Comparison of ENCODE assay signal across 5 cellular contexts in the genomic region with DNA sequence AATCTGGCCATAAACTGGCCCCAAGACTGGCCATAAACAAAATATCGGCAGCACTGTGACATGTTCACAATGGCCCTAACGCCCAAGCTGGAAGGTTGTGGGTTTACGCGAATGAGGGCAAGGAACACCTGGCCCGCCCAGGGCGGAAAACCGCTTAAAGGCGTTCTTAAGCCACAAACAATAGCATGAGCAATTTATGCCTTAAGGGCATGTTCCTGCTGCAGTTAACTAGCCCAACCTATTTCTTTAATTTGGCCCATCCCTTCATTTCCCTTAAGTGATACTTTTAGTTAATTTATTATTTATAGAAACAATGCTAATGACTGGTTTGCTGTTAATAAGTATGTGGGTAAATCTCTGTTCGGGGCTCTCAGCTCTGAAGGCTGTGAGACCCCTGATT.
DNase-seq lines count a peak whose midpoint lies in the region; ATAC-seq, FAIRE-seq and TF ChIP-seq lines count a peak whose summit lies in the region.
"Not testable (repeated sequence)": the region's sequence is repeated elsewhere in the genome, so short reads cannot be mapped to it uniquely, and the experiment has no call there.

No MANE protein-coding gene starts in this region.

- TF ChIP-seq RAD21 in HepG2 (CRISPR knock-in tag; IDR thresholded peaks at IDR 0.05): not testable (repeated sequence)

- POLR2A ChIA-PET in RWPE1 (lab: Yijun Ruan, JAX; ENCODE audit: low non-redundant PET); HepG2 (lab: Yijun Ruan, JAX): not testable (repeated sequence)

- BruUV-seq in HepG2 (replicated peaks; lab: Mats Ljungman, UMichigan): not testable (repeated sequence)

- not testable (repeated sequence) for H3K9me3 ChIP-seq in HepG2 (ENCODE audit: low read length); sigmoid colon; suprapubic skin; vagina

- not testable (repeated sequence) for H3K36me3 ChIP-seq in HepG2 (replicated peaks in 1 of 2; ENCODE audit: control insufficient read depth in 1 of 2, insufficient read depth in 2 of 2, low read length in 2 of 2); sigmoid colon; suprapubic skin; vagina

- not testable (repeated sequence) for H3K79me2 ChIP-seq in HepG2 (ENCODE audit: insufficient read depth, low read length)

- not testable (repeated sequence) for H4K20me1 ChIP-seq in HepG2 (ENCODE audit: insufficient read depth, low read length)

- peak overlapping the region; percentile 22; the same call in 1 of the 2 replicates for H3K27ac ChIP-seq in RWPE1
- not testable (repeated sequence) for H3K27ac ChIP-seq in HepG2 (ENCODE audit: extremely low read length, insufficient read depth, low read length)
- H3K27ac ChIP-seq in sigmoid colon: peak overlapping the region in 3 of 4 donors; percentile 70 to 81 (median 77)
- peak overlapping the region; percentile 48 for H3K27ac ChIP-seq in suprapubic skin
- H3K27ac ChIP-seq in vagina: peak overlapping the region; percentile 9

- H3K4me3 ChIP-seq in HepG2 (replicated peaks in 1 of 3; ENCODE audit: insufficient read depth in 1 of 3, low read depth in 2 of 3, low read length in 3 of 3); sigmoid colon; suprapubic skin; vagina: not testable (repeated sequence)

- not testable (repeated sequence) for TF ChIP-seq CTCF in RWPE1 (conservative IDR thresholded peaks at IDR 0.05; ENCODE audit: low read depth); HepG2 (CRISPR knock-in tag; IDR thresholded peaks at IDR 0.05); sigmoid colon (IDR thresholded peaks at IDR 0.05); suprapubic skin (IDR thresholded peaks at IDR 0.05); vagina (IDR thresholded peaks at IDR 0.05)

- H3K27me3 ChIP-seq in HepG2 (ENCODE audit: control insufficient read depth in 1 of 2, insufficient read depth in 2 of 2, low read length in 2 of 2); sigmoid colon; suprapubic skin; vagina: not testable (repeated sequence)

- not testable (repeated sequence) for H3K9ac ChIP-seq in HepG2 (ENCODE audit: insufficient read depth, low read depth, low read length)

- FAIRE-seq in HepG2 (lab: Jason Lieb, UNC): not testable (repeated sequence)

- in situ Hi-C loops in HepG2 (cut with HindIII; ENCODE audit: extremely low pct_ligation_motif_present, low pct_unique_long_range_greater_than_20kb): not testable (repeated sequence)

- TF ChIP-seq EP300 in HepG2 (IDR thresholded peaks at IDR 0.05; ENCODE audit: low read depth in 2 of 2, low read length in 2 of 2); HepG2 (CRISPR knock-in tag; IDR thresholded peaks at IDR 0.05; ENCODE audit: borderline replicate concordance); sigmoid colon (IDR thresholded peaks at IDR 0.05); suprapubic skin (IDR thresholded peaks at IDR 0.05): not testable (repeated sequence)

- CTCF ChIA-PET in RWPE1 (lab: Yijun Ruan, JAX); HepG2 (lab: Yijun Ruan, JAX; ENCODE audit: low intra/inter-chr PET ratio, low total read pairs): not testable (repeated sequence)

- H3K4me2 ChIP-seq in HepG2 (ENCODE audit: low read depth, low read length): not testable (repeated sequence)

- WGBS in HepG2 (ENCODE audit: low lambda C conversion rate): 98% methylated on average over 9 of the region's 9 CpGs
- WGBS in sigmoid colon, 2 donors: 95 to 99% methylated on average over 9 of the region's 9 CpGs
- 88% methylated on average over 9 of the region's 9 CpGs for WGBS in suprapubic skin

- H3K4me1 ChIP-seq in HepG2 (ENCODE audit: insufficient read depth, low read length): not testable (repeated sequence)
- H3K4me1 ChIP-seq in sigmoid colon: peaks cover 0 to 66% (median 57%) of the 10 kb centered on the region in 4 donors
- peaks cover 24% of the 10 kb centered on the region for H3K4me1 ChIP-seq in suprapubic skin
- peaks cover 35% of the 10 kb centered on the region for H3K4me1 ChIP-seq in vagina

- not testable (repeated sequence) for H2AFZ ChIP-seq in HepG2 (ENCODE audit: low read length)

- not testable (repeated sequence) for TF ChIP-seq POLR2A in HepG2 (IDR thresholded peaks at IDR 0.05; ENCODE audit: insufficient read depth in 1 of 2, low read depth in 2 of 2, low read length in 2 of 2); sigmoid colon (IDR thresholded peaks at IDR 0.05); suprapubic skin (IDR thresholded peaks at IDR 0.05); vagina (IDR thresholded peaks at IDR 0.05)

- intact Hi-C loops in HepG2 (cut with micrococcal nuclease; ENCODE audit: unreplicated experiment); vagina (cut with DNase I): not testable (repeated sequence)
- intact Hi-C loops in sigmoid colon (cut with DNase I): loop anchor here (5.0 kb wide), 1 partner anchor 82 kb away; no protein-coding TSS in a partner anchor

- ATAC-seq in HepG2: not testable (repeated sequence)

- not testable (repeated sequence) for DNase-seq in RWPE1 (ENCODE audit: low spot score); HepG2 (ENCODE audit: low spot score); sigmoid colon; suprapubic skin (ENCODE audit: low spot score in 2 of 2); vagina (ENCODE audit: extremely low spot score in 2 of 2)

TF ChIP-seq in HepG2, 621 proteins besides CTCF, POLR2A, EP300 and RAD21:
- TF ChIP-seq ZNF761 (CRISPR knock-in tag; conservative IDR thresholded peaks at IDR 0.05): peak; percentile 97
